ENCODE assay signal across 8 cellular contexts in the genomic region with DNA sequence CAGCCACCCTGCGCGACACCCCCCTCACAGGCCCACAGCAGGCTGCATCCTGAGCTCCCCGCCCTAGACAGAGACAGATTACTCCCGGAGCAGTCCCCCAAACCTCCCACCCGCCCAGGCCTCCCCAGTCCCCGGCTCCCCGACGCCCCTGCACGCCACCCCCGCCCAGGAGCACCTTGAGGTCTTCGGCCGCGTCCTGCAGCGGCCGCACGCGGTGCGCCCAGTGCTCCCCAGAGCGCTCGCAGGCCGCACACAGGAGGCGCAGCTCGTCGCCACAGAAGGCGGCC. TPM values are rescaled to one million over a fixed set of nuclear protein-coding genes. Genes with fewer than 3 reads are reported as not detected.
DNase-seq lines count a peak whose midpoint lies in the region; ATAC-seq and TF ChIP-seq lines count a peak whose summit lies in the region.

No MANE protein-coding gene starts in this region.

- 0 out of 2 replicates have a peak, but pooled peaks cover 7% of the 10 kb centered on the region for H4K20me1 ChIP-seq in GM23248 (ENCODE audit: insufficient read depth)

- in situ Hi-C loops in GM23248 (cut with MboI) = no loop called here

- H3K27ac ChIP-seq in GM23248 (peak overlapping the region; percentile 58; the same call in 1 of the 2 replicates), epithelial cell of prostate (peak overlapping the region; percentile 75)

- H3K4me3 ChIP-seq in GM23248 = peak overlapping the region; percentile 85
- peak overlapping the region; percentile 93 for H3K4me3 ChIP-seq in NT2/D1 (ENCODE audit: insufficient read length, low read depth)

- peak; percentile 2 for ATAC-seq in omental fat pad (ENCODE audit: low FRiP score)

- H3K9me3 ChIP-seq in GM23248 (ENCODE audit: low read depth) = no peaks in the 10 kb centered on the region
- no peaks in the 10 kb centered on the region for H3K9me3 ChIP-seq in NT2/D1 (ENCODE audit: insufficient read depth, low read length)

- H3K4me1 ChIP-seq in GM23248 (ENCODE audit: insufficient read depth) (peaks cover 17% of the 10 kb centered on the region), NT2/D1 (ENCODE audit: insufficient read depth, insufficient read length) (peaks cover 22% of the 10 kb centered on the region)

- 1 to 4% methylated on average over 9 to 25 of the region's 25 CpGs for WGBS in GM23248 (ENCODE audit: low coverage in 1 of 2, low lambda C conversion rate in 2 of 2, missing lambda C conversion rate in 2 of 2), 2 experiments

- peaks cover 69% of the 10 kb centered on the region for H3K79me2 ChIP-seq in GM23248 (ENCODE audit: insufficient read depth)

- DNase-seq in ELR (ENCODE audit: low read depth) = peak; percentile 46
- DNase-seq in GM23248 = no peak
- DNase-seq in NT2/D1 (ENCODE audit: low read depth, low spot score) = no peak
- no peak for DNase-seq in epithelial cell of prostate (ENCODE audit: low read depth, low spot score)
- DNase-seq in omental fat pad (ENCODE audit: low spot score) = no peak
- DNase-seq in NCI-H524 (lab: John Stamatoyannopoulos, UW) = no peak
- DNase-seq in UCSD-AML1 (lab: John Stamatoyannopoulos, UW; ENCODE audit: unreplicated experiment) = no peak
- no peak for DNase-seq in activated CD8-positive, alpha-beta memory T cell treated with anti-CD3 and anti-CD28 coated beads, Interleukin-2, amount 50 U/mL, for 48 hours

- peak overlapping the region; percentile 82 for H3K9ac ChIP-seq in GM23248
- peak overlapping the region; percentile 98 for H3K9ac ChIP-seq in NT2/D1 (ENCODE audit: insufficient read length, low read depth)

- no peak for TF ChIP-seq CTCF in omental fat pad (IDR thresholded peaks at IDR 0.05)

- H3K27me3 ChIP-seq in GM23248 (replicated peaks; ENCODE audit: insufficient read depth) (no peaks in the 10 kb centered on the region), NT2/D1 (ENCODE audit: insufficient read depth, insufficient read length) (no peaks in the 10 kb centered on the region)

- H3K36me3 ChIP-seq in GM23248 (ENCODE audit: low read depth) (peaks cover 3% of the 10 kb centered on the region; the same call in 1 of the 2 replicates), NT2/D1 (ENCODE audit: insufficient read depth, insufficient read length, low read length) (peaks cover 58% of the 10 kb centered on the region)

- peak overlapping the region; percentile 93 for H3K4me2 ChIP-seq in GM23248 (ENCODE audit: unreplicated experiment)

- H3K9me2 ChIP-seq in GM23248 (ENCODE audit: insufficient read depth) = no peaks in the 10 kb centered on the region

- H3F3A ChIP-seq in GM23248 (ENCODE audit: insufficient read depth) = no peaks in the 10 kb centered on the region

- H2AFZ ChIP-seq in GM23248 = peak overlapping the region; percentile 79; the same call in 1 of the 2 replicates

RNA-seq across cellular contexts. Expression of a gene that starts 0.7 kb away (rescaled TPM):
- 21.3 and 24.7 TPM in 2 replicates for total RNA-seq in GM23248 (2014; rRNA removed; shearing (Covaris generic))
- 8.6 and 9.8 TPM in 2 replicates for polyA plus RNA-seq in GM23248 (2016; fragmentation: Nextera tagmentation; extraction: Ambion mirVana)
- total RNA-seq in omental fat pad = 10 to 100 TPM; 11.3 to 23.5 (median 15.8) TPM

RNA-seq across cellular contexts. Expression of a gene that starts 10.7 kb away (rescaled TPM):
- total RNA-seq in GM23248 (2014; rRNA removed; shearing (Covaris generic)) = not detected in 2 replicates
- 0.26 and 0.43 TPM in 2 replicates for polyA plus RNA-seq in GM23248 (2016; fragmentation: Nextera tagmentation; extraction: Ambion mirVana)
- 1 to 10 TPM in 2 of 4 donors, under 1 TPM in 1, not detected in 1; 0.96 to 3.3 (median 1.7) TPM for total RNA-seq in omental fat pad
